Comparison of ENCODE assay signal across 2 cellular contexts in genomic region chr12:122870163-122870842, GRCh38.
TF ChIP-seq lines count a peak whose summit lies in the region.

No MANE protein-coding gene starts in this region.

TF ChIP-seq in endothelial cell of umbilical vein, 7 proteins besides CTCF, POLR2A, EP300 and RAD21:
- TF ChIP-seq FOS (IDR thresholded peaks at IDR 0.05; ENCODE audit: borderline replicate concordance, insufficient read depth, low read length), result no peak
- no peak for TF ChIP-seq MYC (IDR thresholded peaks at IDR 0.05; ENCODE audit: low read depth, low read length)
- TF ChIP-seq EZH2 (IDR thresholded peaks at IDR 0.05; ENCODE audit: borderline replicate concordance, low read depth, low read length, severe bottlenecking), result no peak
- no peak for TF ChIP-seq GATA2 (IDR thresholded peaks at IDR 0.05; ENCODE audit: insufficient read depth, insufficient read length, low read depth, low read length)
- TF ChIP-seq JUN (IDR thresholded peaks at IDR 0.05; ENCODE audit: borderline replicate concordance, insufficient read depth, insufficient read length, low read depth), result no peak
- TF ChIP-seq MAX (IDR thresholded peaks at IDR 0.05; ENCODE audit: insufficient read depth, insufficient read length), result no peak
- no peak for TF ChIP-seq POLR2AphosphoS5 (IDR thresholded peaks at IDR 0.05; ENCODE audit: insufficient read depth, low read depth, low read length)

TF ChIP-seq in neural cell, 6 proteins besides CTCF, POLR2A, EP300 and RAD21:
- no peak for TF ChIP-seq REST (IDR thresholded peaks at IDR 0.05; ENCODE audit: borderline replicate concordance)
- no peak for TF ChIP-seq POLR2AphosphoS5 (IDR thresholded peaks at IDR 0.05)
- no peak for TF ChIP-seq TAF1 (IDR thresholded peaks at IDR 0.05; ENCODE audit: low read depth)
- TF ChIP-seq MXI1 (conservative IDR thresholded peaks at IDR 0.05; ENCODE audit: poor library complexity, severe bottlenecking), result no peak
- TF ChIP-seq SMC3 (conservative IDR thresholded peaks at IDR 0.05; ENCODE audit: poor library complexity), result no peak
- no peak for TF ChIP-seq EZH2 (IDR thresholded peaks at IDR 0.05; ENCODE audit: borderline replicate concordance, insufficient read depth, low read length, poor library complexity, severe bottlenecking)
